In the genomic region with DNA sequence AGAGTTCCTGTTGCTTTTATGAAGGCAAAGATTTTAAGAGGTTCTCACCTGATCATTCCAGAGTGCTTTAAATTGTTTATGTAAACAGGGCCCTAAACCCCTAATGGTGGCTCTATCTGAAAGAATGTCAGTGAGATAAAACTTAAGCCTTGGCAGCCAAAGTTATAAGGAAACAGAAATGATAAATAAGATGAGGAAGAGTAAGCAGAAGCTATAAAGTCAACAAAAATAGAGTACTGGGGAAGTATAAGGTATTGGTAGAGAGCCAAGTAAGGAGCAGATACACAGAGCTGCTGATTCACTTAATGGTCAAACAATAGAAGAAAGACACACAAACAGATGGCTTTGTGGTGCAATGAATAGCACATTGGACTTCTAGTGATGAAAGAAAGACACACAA, we compare ENCODE assay signal across 29 cellular contexts. TPM values are rescaled to one million over a fixed set of nuclear protein-coding genes. Genes with fewer than 3 reads are reported as not detected.
A peak's percentile ranks its signal among the peaks of the same experiment; 100 is the strongest.
DNase-seq lines count a peak whose midpoint lies in the region; ATAC-seq, FAIRE-seq and TF ChIP-seq lines count a peak whose summit lies in the region.
"Had no signal": no experiment of that assay in that cellular context is flagged by ENCODE, and none has a peak within 500 bp of the region (broad histone marks: within the 10 kb centered on the region; RNA-seq: fewer than 3 reads in every experiment).

No MANE protein-coding gene starts in this region.

- H3K9ac ChIP-seq in K562 (ENCODE audit: insufficient read depth in 1 of 2, low read depth in 2 of 2, low read length in 2 of 2), result no peak overlapping the region; a peak in 1 of 4 replicates

- no peak overlapping the region for H3K4me3 ChIP-seq in K562
- H3K4me3 ChIP-seq in mucosa of descending colon, result no peak overlapping the region
- H3K4me3 ChIP-seq in CD8-positive, alpha-beta T cell (ENCODE audit: low read depth, low read length), result no peak overlapping the region

- no peaks in the 10 kb centered on the region for H3K4me1 Mint-ChIP-seq in CD8-positive, alpha-beta T cell (ENCODE audit: low read depth)
- no peaks in the 10 kb centered on the region for H3K4me1 Mint-ChIP-seq in activated CD8-positive, alpha-beta T cell treated with anti-CD3 and anti-CD28 coated beads for 36 hours (ENCODE audit: low read depth)
- H3K4me1 Mint-ChIP-seq: activated B cell treated with CpG ODN at 0.5 μM for 24 hours; activated T-helper 17 cell treated with anti-CD3 and anti-CD28 coated beads, Interleukin-2, amount 50 U/mL, for 72 hours; central memory CD8-positive, alpha-beta T cell; naive thymus-derived CD4-positive, alpha-beta T cell; stimulated activated memory B cell treated with anti-CD40 and anti-IgM and Interleukin-4, amounts not matched to agents 10 μg/mL and 1 μg/mL and 100 μg/mL, for 72 hours had no signal

- no peak overlapping the region for H3K27ac Mint-ChIP-seq in CD8-positive, alpha-beta T cell
- no peak overlapping the region for H3K27ac Mint-ChIP-seq in activated CD8-positive, alpha-beta T cell treated with anti-CD3 and anti-CD28 coated beads for 36 hours
- H3K27ac Mint-ChIP-seq: activated B cell treated with CpG ODN at 0.5 μM for 24 hours; activated naive CD4-positive, alpha-beta T cell treated with anti-CD3 and anti-CD28 coated beads, Interleukin-2, amount 50 U/mL, for 72 hours; activated T-helper 17 cell treated with anti-CD3 and anti-CD28 coated beads, Interleukin-2, amount 50 U/mL, for 72 hours; naive thymus-derived CD4-positive, alpha-beta T cell; stimulated activated memory B cell treated with anti-CD40 and anti-IgM and Interleukin-4, amounts not matched to agents 10 μg/mL and 1 μg/mL and 100 μg/mL, for 72 hours had no signal

- in situ Hi-C loops in K562 (cut with MboI), result no loop called here

- TF ChIP-seq RAD21 in K562 (CRISPR knock-in tag; conservative IDR thresholded peaks at IDR 0.05 in 1 of 2, IDR thresholded peaks at IDR 0.05 in 1 of 2), result no peak

- H3K27me3 Mint-ChIP-seq in CD8-positive, alpha-beta T cell (ENCODE audit: low read depth), result peaks cover 10% of the 10 kb centered on the region
- H3K27me3 Mint-ChIP-seq in activated CD8-positive, alpha-beta T cell treated with anti-CD3 and anti-CD28 coated beads for 36 hours, result peaks cover 9% of the 10 kb centered on the region
- H3K27me3 Mint-ChIP-seq: stimulated activated memory B cell treated with anti-CD40 and anti-IgM and Interleukin-4, amounts not matched to agents 10 μg/mL and 1 μg/mL and 100 μg/mL, for 72 hours had no signal

- H3K9me1 ChIP-seq in K562 (ENCODE audit: control insufficient read depth, insufficient read depth, low read length), result no peaks in the 10 kb centered on the region

- TF ChIP-seq POLR2A in K562 (conservative IDR thresholded peaks at IDR 0.05), result no peak

- H3K4me2 ChIP-seq in K562 (ENCODE audit: insufficient read depth, low read length), result no peak overlapping the region

- peaks cover 12% of the 10 kb centered on the region for H3K9me3 Mint-ChIP-seq in CD8-positive, alpha-beta T cell
- peaks cover 10% of the 10 kb centered on the region for H3K9me3 Mint-ChIP-seq in activated CD8-positive, alpha-beta T cell treated with anti-CD3 and anti-CD28 coated beads for 36 hours

- H3K27me3 ChIP-seq in K562 (ENCODE audit: control insufficient read depth in 2 of 2, insufficient read depth in 2 of 2, low read length in 2 of 2), result no peaks in the 10 kb centered on the region
- H3K27me3 ChIP-seq in CD8-positive, alpha-beta T cell (ENCODE audit: insufficient read depth, low read length), result no peaks in the 10 kb centered on the region

- H3K9me3 ChIP-seq in K562 (replicated peaks; ENCODE audit: control insufficient read depth, insufficient read depth, low read depth, low read length), result peaks cover 15% of the 10 kb centered on the region
- peaks cover 6% of the 10 kb centered on the region for H3K9me3 ChIP-seq in mucosa of descending colon
- H3K9me3 ChIP-seq in CD8-positive, alpha-beta T cell (ENCODE audit: low read length), result peaks cover 4% of the 10 kb centered on the region

- POLR2A ChIA-PET in K562 (lab: Yijun Ruan, JAX), result interaction anchor here (1.1 kb wide), 1 partner anchor 12 kb away, joined by 3 read pairs; no protein-coding TSS in a partner anchor
- POLR2A ChIA-PET in CD8-positive, alpha-beta T cell (lab: Charles Lee), result no interaction called here
- POLR2A ChIA-PET in activated CD8-positive, alpha-beta T cell treated with anti-CD3 and anti-CD28 coated beads for 36 hours (lab: Charles Lee), result no interaction called here

- H3K27ac ChIP-seq in K562 (ENCODE audit: extremely low read depth, low read depth, low read length), result peak overlapping the region; percentile 60
- no peak overlapping the region for H3K27ac ChIP-seq in CD8-positive, alpha-beta T cell (ENCODE audit: low read depth, low read length)

- no peak for TF ChIP-seq EP300 in K562 (IDR thresholded peaks at IDR 0.05; ENCODE audit: low read length)

- BruUV-seq in K562 (replicated peaks; lab: Mats Ljungman, UMichigan), result no TSS peak

- H2AFZ ChIP-seq in K562 (ENCODE audit: low read depth, low read length), result peak overlapping the region; percentile 15; the same call in 1 of the 2 replicates

- H3K4me1 ChIP-seq in K562 (replicated peaks in 1 of 2; ENCODE audit: control insufficient read depth in 2 of 2, insufficient read depth in 2 of 2, low read length in 2 of 2) (peaks cover 9 to 52% of the 10 kb centered on the region in 2 experiments; a peak in 4 of 5 replicates), mucosa of descending colon (ENCODE audit: low read depth) (peaks cover 6% of the 10 kb centered on the region)
- H3K4me1 ChIP-seq in CD8-positive, alpha-beta T cell (ENCODE audit: insufficient read depth, low read length), result no peaks in the 10 kb centered on the region

- H3K4me3 Mint-ChIP-seq in CD8-positive, alpha-beta T cell, result no peak overlapping the region
- no peak overlapping the region for H3K4me3 Mint-ChIP-seq in activated CD8-positive, alpha-beta T cell treated with anti-CD3 and anti-CD28 coated beads for 36 hours
- H3K4me3 Mint-ChIP-seq: activated B cell treated with CpG ODN at 0.5 μM for 24 hours; activated T-helper 17 cell treated with anti-CD3 and anti-CD28 coated beads, Interleukin-2, amount 50 U/mL, for 72 hours; central memory CD8-positive, alpha-beta T cell; naive thymus-derived CD4-positive, alpha-beta T cell; stimulated activated memory B cell treated with anti-CD40 and anti-IgM and Interleukin-4, amounts not matched to agents 10 μg/mL and 1 μg/mL and 100 μg/mL, for 72 hours had no signal

- peaks cover 6% of the 10 kb centered on the region; the same call in 2 of the 3 replicates for H3K79me2 ChIP-seq in K562 (ENCODE audit: control insufficient read depth, insufficient read depth, low read length)

- intact Hi-C loops in K562 (cut with micrococcal nuclease) (loop anchor here (5.0 kb wide), 1 partner anchor 549 kb away; no protein-coding TSS in a partner anchor), mucosa of descending colon (cut with DNase I, micrococcal nuclease) (no loop called here)
- intact Hi-C loops in CD8-positive, alpha-beta T cell (cut with DNase I, micrococcal nuclease), result no loop called here
- intact Hi-C loops in activated CD8-positive, alpha-beta T cell treated with anti-CD3 and anti-CD28 coated beads for 36 hours (cut with micrococcal nuclease), result no loop called here

- ATAC-seq in K562 (no peak), mucosa of descending colon (peak; percentile 39), HG03571 (IDR thresholded peaks at IDR 0.05; ENCODE audit: unreplicated experiment) (no peak)
- ATAC-seq in CD8-positive, alpha-beta T cell, result no peak
- ATAC-seq in activated CD8-positive, alpha-beta T cell treated with anti-CD3 and anti-CD28 coated beads for 36 hours, result no peak
- ATAC-seq: activated naive CD4-positive, alpha-beta T cell treated with anti-CD3 and anti-CD28 coated beads, Interleukin-2, amount 50 U/mL, for 72 hours; activated T-helper 17 cell treated with anti-CD3 and anti-CD28 coated beads, Interleukin-2, amount 50 U/mL, for 72 hours; naive thymus-derived CD4-positive, alpha-beta T cell; Right ventricle myocardium inferior; stimulated activated memory B cell treated with anti-CD40 and anti-IgM and Interleukin-4, amounts not matched to agents 10 μg/mL and 1 μg/mL and 100 μg/mL, for 72 hours had no signal

- H3K36me3 ChIP-seq in K562 (ENCODE audit: control insufficient read depth, insufficient read depth, low read length), result peaks cover 2% of the 10 kb centered on the region
- no peaks in the 10 kb centered on the region for H3K36me3 ChIP-seq in mucosa of descending colon (ENCODE audit: low read depth)
- H3K36me3 ChIP-seq in CD8-positive, alpha-beta T cell (ENCODE audit: insufficient read depth, low read length), result no peaks in the 10 kb centered on the region

- TF ChIP-seq CTCF in K562 (IDR thresholded peaks at IDR 0.05 in 2 of 3, conservative IDR thresholded peaks at IDR 0.05 in 1 of 3; ENCODE audit: insufficient read depth in 2 of 3, low read depth in 1 of 3, low read length in 3 of 3), result peak in 1 of 3 experiments; percentile 24; a peak in 2 of 6 replicates
- no peak for TF ChIP-seq CTCF in mucosa of descending colon (IDR thresholded peaks at IDR 0.05)
- TF ChIP-seq CTCF in CD8-positive, alpha-beta T cell (IDR thresholded peaks at IDR 0.05), result no peak
- no peak for TF ChIP-seq CTCF in activated CD8-positive, alpha-beta T cell treated with anti-CD3 and anti-CD28 coated beads for 36 hours (IDR thresholded peaks at IDR 0.05)

- CTCF ChIA-PET in K562 (lab: Yijun Ruan, JAX; ENCODE audit: low intra/inter-chr PET ratio), result no interaction called here
- CTCF ChIA-PET in CD8-positive, alpha-beta T cell (lab: Charles Lee), result no interaction called here
- CTCF ChIA-PET in activated CD8-positive, alpha-beta T cell treated with anti-CD3 and anti-CD28 coated beads for 36 hours (lab: Charles Lee), result no interaction called here

- DNase-seq in Daoy (ENCODE audit: low read depth) (peak; percentile 27), NCI-H69 (lab: John Stamatoyannopoulos, UW) (peak; percentile 65), K562 (ENCODE audit: extremely low read depth in 1 of 4, low spot score in 3 of 4) (peak in 1 of 4 experiments; percentile 32), mucosa of descending colon (no peak), cerebellum (ENCODE audit: low spot score) (no peak)
- DNase-seq in CD8-positive, alpha-beta T cell, result no peak
- DNase-seq in activated CD8-positive, alpha-beta T cell treated with anti-CD3 and anti-CD28 coated beads for 36 hours, result no peak
- DNase-seq: activated B cell treated with CpG ODN at 0.5 μM for 24 hours; activated CD4-positive, alpha-beta T cell treated with anti-CD3 and anti-CD28 coated beads, Interleukin-2, amount 50 U/mL, for 4 hours; activated CD8-positive, alpha-beta memory T cell treated with anti-CD3 and anti-CD28 coated beads, Interleukin-2, amount 50 U/mL, for 4 hours; C1 segment of cervical spinal cord; head of caudate nucleus; naive thymus-derived CD4-positive, alpha-beta T cell; NCI-H1105; NCI-H2081 treated with DMSO at 0.1 percent for 48 hours; NCI-H82; occipital lobe; stimulated activated CD4-positive, alpha-beta T cell treated with anti-CD3 and anti-CD28 coated beads, Interleukin-2, amount 100 ng/mL, for 48 hours had no signal

- H3K36me3 Mint-ChIP-seq in CD8-positive, alpha-beta T cell, result no peaks in the 10 kb centered on the region
- H3K36me3 Mint-ChIP-seq in activated CD8-positive, alpha-beta T cell treated with anti-CD3 and anti-CD28 coated beads for 36 hours (ENCODE audit: low read depth), result no peaks in the 10 kb centered on the region
- H3K36me3 Mint-ChIP-seq: stimulated activated memory B cell treated with anti-CD40 and anti-IgM and Interleukin-4, amounts not matched to agents 10 μg/mL and 1 μg/mL and 100 μg/mL, for 72 hours had no signal

- no peak for FAIRE-seq in K562 (lab: Jason Lieb, UNC)
- FAIRE-seq: G401.6, GM18507, H1, HTR-8/SVneo, urothelium cell line had no signal

- H4K20me1 ChIP-seq in K562 (replicated peaks; ENCODE audit: control insufficient read depth, insufficient read depth, low read length), result no peaks in the 10 kb centered on the region

RNA-seq across cellular contexts. Expression of a gene that starts 37.9 kb away (rescaled TPM):
- total RNA-seq in Daoy (2014; rRNA removed; shearing (Covaris generic)), result 0.69 TPM in 1 of 2 replicates, not detected in the other
- 0.62 and 1.2 TPM in 2 replicates for total RNA-seq in K562 (2011; cell fraction: chromatin; rRNA removed; ENCODE audit: low replicate concordance)
- 0.83 and 1.2 TPM in 2 replicates for total RNA-seq in K562 (2011; cell fraction: nucleolus; rRNA removed)
- 0.61 and 0.81 TPM in 2 replicates for total RNA-seq in K562 (2011; cell fraction: nucleoplasm; rRNA removed)
- total RNA-seq in K562 (2014; rRNA removed) (0.57 TPM in 1 of 2 replicates, not detected in the other), K562 (2014; rRNA removed; fragmentation: Illumina TruSeq; extraction: Trizol) (0.18 TPM in 1 of 2 replicates, not detected in the other), K562 (2015; rRNA removed; fragmentation: Illumina TruSeq; extraction: Trizol) (0.15 and 0.18 TPM in 2 replicates), K562 (2021) (0.34 and 0.49 TPM in 2 replicates), mucosa of descending colon (1 to 10 TPM in 1 of 3 donors, under 1 TPM in 2; 0.70 to 1.6 (median 0.81) TPM), cerebellum (0.54 TPM)
- polyA plus RNA-seq in K562 (2011; rRNA removed) (0.17 and 0.24 TPM in 2 replicates), K562 (2014; fragmentation: Illumina TruSeq; extraction: Trizol) (0.07 and 0.08 TPM in 2 replicates), K562 (2014; fragmentation: Nextera tagmentation; extraction: Ambion mirVana) (under 1 TPM; 0.08 to 0.10 TPM), K562 (2014; rRNA removed) (0.27 and 0.61 TPM in 2 replicates)
- 0.22 and 0.24 TPM in 2 replicates for polyA plus RNA-seq in K562 (2011; cell fraction: cytosol; rRNA removed)
- polyA plus RNA-seq in K562 (2011; cell fraction: nucleus; rRNA removed), result 1.8 and 2.2 TPM in 2 replicates
- 0.22 and 0.26 TPM in 2 replicates for polyA plus RNA-seq in K562 (2012)
- polyA minus RNA-seq in K562 (2011; rRNA and poly(A)+ RNA removed), result 0.30 TPM in 1 of 2 replicates, not detected in the other
- polyA minus RNA-seq in K562 (2011; cell fraction: cytosol; rRNA and poly(A)+ RNA removed), result not detected in 2 replicates
- 0.54 and 0.56 TPM in 2 replicates for polyA minus RNA-seq in K562 (2011; cell fraction: nucleus; rRNA and poly(A)+ RNA removed)
- total RNA-seq in CD8-positive, alpha-beta T cell, result 1 to 10 TPM in 1 of 2 experiments, under 1 TPM in 1; 0.86 to 1.6 TPM
- 1 to 10 TPM in 1 of 2 experiments, under 1 TPM in 1; 0.85 to 1.0 TPM for total RNA-seq in activated CD8-positive, alpha-beta T cell treated with anti-CD3 and anti-CD28 coated beads for 36 hours
- polyA plus RNA-seq: naive thymus-derived CD4-positive, alpha-beta T cell had no signal

Comparison
In these comparisons a context has a peak if more than half of its experiments do, and no peak if none do; other contexts are left out.
1. DNase-seq: peak in Daoy (single experiment) and NCI-H69 (single experiment); none in mucosa of descending colon (0 of 3), cerebellum (single experiment), CD8-positive, alpha-beta T cell (0 of 7) and activated CD8-positive, alpha-beta T cell treated with anti-CD3 and anti-CD28 coated beads for 36 hours (single experiment).